In the genomic region with DNA sequence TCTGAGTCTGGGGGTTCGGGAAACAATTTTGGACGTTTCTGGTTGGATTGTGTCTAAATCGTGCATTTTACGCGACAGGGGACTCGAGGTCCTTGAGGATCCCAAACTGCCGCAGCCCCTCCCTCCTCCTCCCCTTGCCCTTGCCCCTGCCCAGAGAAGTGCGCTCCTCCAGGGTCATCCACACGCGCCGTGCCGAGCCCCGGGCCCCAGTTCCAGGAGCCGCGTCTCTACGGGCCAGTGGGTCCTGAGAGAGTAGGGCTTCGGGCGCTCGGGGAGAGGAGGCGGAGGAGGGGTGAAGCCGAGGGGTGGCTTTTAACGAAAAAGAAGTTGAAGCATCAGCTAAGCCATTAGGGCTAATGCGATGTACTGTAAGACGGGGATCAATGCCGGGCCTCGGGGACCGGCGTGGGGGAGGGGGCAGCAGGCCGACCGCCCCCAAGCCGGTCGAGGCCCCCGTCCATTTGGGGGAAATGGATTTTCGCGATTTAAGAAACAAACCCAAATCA, we compare ENCODE assay signal across 15 cellular contexts. TPM values are rescaled to one million over a fixed set of nuclear protein-coding genes. Genes with fewer than 3 reads are reported as not detected.
DNase-seq lines count a peak whose midpoint lies in the region; ATAC-seq and TF ChIP-seq lines count a peak whose summit lies in the region.
"Had no signal": no experiment of that assay in that cellular context is flagged by ENCODE, and none has a peak within 500 bp of the region (broad histone marks: within the 10 kb centered on the region; RNA-seq: fewer than 3 reads in every experiment).

No MANE protein-coding gene starts in this region.

- H3K4me1 ChIP-seq in GM23338 (ENCODE audit: insufficient read depth): peaks cover 24% of the 10 kb centered on the region; the same call in 1 of the 2 replicates
- H3K4me1 ChIP-seq in smooth muscle cell (ENCODE audit: low read depth): peaks cover 22% of the 10 kb centered on the region
- H3K4me1 ChIP-seq: right lobe of liver had no signal

- 2% methylated on average over 35 of the region's 35 CpGs for WGBS in smooth muscle cell (ENCODE audit: low lambda C conversion rate)

- ATAC-seq in GM23338 (no peak; the same call in 2 of the 3 replicates), T-helper 17 cell (no peak)
- ATAC-seq: right lobe of liver had no signal

- H3K79me2 ChIP-seq in GM23338 (replicated peaks; ENCODE audit: insufficient read depth): no peaks in the 10 kb centered on the region
- no peaks in the 10 kb centered on the region for H3K79me2 ChIP-seq in smooth muscle cell (ENCODE audit: low read depth)

- H3K27me3 ChIP-seq in GM23338 (ENCODE audit: insufficient read depth): peaks cover 99% of the 10 kb centered on the region
- peaks cover 94% of the 10 kb centered on the region for H3K27me3 ChIP-seq in smooth muscle cell (ENCODE audit: low read depth)

- H3K27me3 Mint-ChIP-seq in GM23338 (ENCODE audit: insufficient read depth, low read depth, poor library complexity) (peaks cover 96% of the 10 kb centered on the region), T-helper 17 cell (peaks cover 49% of the 10 kb centered on the region)

- H3K9me3 Mint-ChIP-seq in GM23338: peaks cover 3% of the 10 kb centered on the region; the same call in 1 of the 3 replicates
- H3K9me3 Mint-ChIP-seq: activated T-helper 1 cell treated with anti-CD3 and anti-CD28 coated beads, Interleukin-12 subunit alpha, Interleukin-12 subunit beta, Interleukin-2, Interleukin-4 antibody, amounts not matched to agents 30 ng/mL and 10 ng/mL and 1 ng/mL, durations not matched to agents 14 hours and 24 hours and 36 hours had no signal

- H3K27ac ChIP-seq in GM23338 (ENCODE audit: low read depth): no peak overlapping the region
- no peak overlapping the region for H3K27ac ChIP-seq in smooth muscle cell (ENCODE audit: low read depth)
- H3K27ac ChIP-seq: right lobe of liver had no signal

- H2AFZ ChIP-seq in GM23338: peak overlapping the region; percentile 80
- H2AFZ ChIP-seq in smooth muscle cell (ENCODE audit: low read depth): no peak overlapping the region

- TF ChIP-seq CTCF in GM23338 (conservative IDR thresholded peaks at IDR 0.05; ENCODE audit: low read depth in 2 of 2) (no peak), smooth muscle cell (IDR thresholded peaks at IDR 0.05; ENCODE audit: borderline replicate concordance, insufficient read depth, poor library complexity, severe bottlenecking) (no peak)

- H3K4me3 ChIP-seq in GM23338: peak overlapping the region; percentile 54
- H3K4me3 ChIP-seq in iPS-11a (ENCODE audit: low read depth, low read length): peak overlapping the region; percentile 17
- no peak overlapping the region for H3K4me3 ChIP-seq in smooth muscle cell
- H3K4me3 ChIP-seq: right lobe of liver had no signal

- H3K4me2 ChIP-seq in GM23338: peak overlapping the region; percentile 81
- peak overlapping the region; percentile 70 for H3K4me2 ChIP-seq in smooth muscle cell

- H3K4me1 Mint-ChIP-seq in GM23338 (peaks cover 33% of the 10 kb centered on the region), T-helper 17 cell (peaks cover 11% of the 10 kb centered on the region)

- H3K36me3 ChIP-seq in GM23338 (ENCODE audit: insufficient read depth) (no peaks in the 10 kb centered on the region), smooth muscle cell (ENCODE audit: low read depth) (no peaks in the 10 kb centered on the region)
- H3K36me3 ChIP-seq: right lobe of liver had no signal

- POLR2A ChIA-PET in HEK293T (lab: Yijun Ruan, JAX): no interaction called here

- H3K9me2 ChIP-seq in GM23338 (ENCODE audit: insufficient read depth): no peaks in the 10 kb centered on the region

- H3K9ac ChIP-seq in smooth muscle cell (ENCODE audit: low read depth): no peak overlapping the region

- CTCF ChIA-PET in HEK293T (lab: Yijun Ruan, JAX): no interaction called here

- H4K20me1 ChIP-seq in GM23338 (replicated peaks; ENCODE audit: insufficient read depth): peaks cover 16% of the 10 kb centered on the region
- H4K20me1 ChIP-seq in smooth muscle cell (ENCODE audit: low read depth): no peaks in the 10 kb centered on the region

- H3K27ac Mint-ChIP-seq in GM23338: no peak overlapping the region
- no peak overlapping the region for H3K27ac Mint-ChIP-seq in T-helper 17 cell
- H3K27ac Mint-ChIP-seq: activated T-helper 1 cell treated with anti-CD3 and anti-CD28 coated beads, Interleukin-12 subunit alpha, Interleukin-12 subunit beta, Interleukin-2, Interleukin-4 antibody, amounts not matched to agents 30 ng/mL and 10 ng/mL and 1 ng/mL, durations not matched to agents 14 hours and 24 hours and 36 hours had no signal

- peak overlapping the region; percentile 60 for H3K4me3 Mint-ChIP-seq in GM23338
- H3K4me3 Mint-ChIP-seq in T-helper 17 cell: peak overlapping the region; percentile 80
- H3K4me3 Mint-ChIP-seq: activated T-helper 1 cell treated with anti-CD3 and anti-CD28 coated beads, Interleukin-12 subunit alpha, Interleukin-12 subunit beta, Interleukin-2, Interleukin-4 antibody, amounts not matched to agents 30 ng/mL and 10 ng/mL and 1 ng/mL, durations not matched to agents 14 hours and 24 hours and 36 hours had no signal

- H3K9me3 ChIP-seq in T-helper 17 cell (ENCODE audit: control insufficient read depth, low read length, poor library complexity, severe bottlenecking): no peaks in the 10 kb centered on the region
- no peaks in the 10 kb centered on the region for H3K9me3 ChIP-seq in smooth muscle cell (replicated peaks; ENCODE audit: low read depth)
- H3K9me3 ChIP-seq: right lobe of liver had no signal

- H3F3A ChIP-seq in GM23338 (replicated peaks; ENCODE audit: low read depth): no peaks in the 10 kb centered on the region; the same call in 1 of the 2 replicates
- no peaks in the 10 kb centered on the region for H3F3A ChIP-seq in smooth muscle cell (ENCODE audit: low read depth)

- DNase-seq in GM23338 (ENCODE audit: low spot score) (peak; percentile 56), T-helper 17 cell (no peak), smooth muscle cell (lab: John Stamatoyannopoulos, UW; ENCODE audit: unreplicated experiment) (no peak), superior temporal gyrus (ENCODE audit: extremely low spot score) (no peak), HEK293T (ENCODE audit: extremely low spot score) (no peak), glomerular visceral epithelial cell (ENCODE audit: extremely low spot score) (no peak)
- DNase-seq: activated CD4-positive, alpha-beta T cell treated with anti-CD3 and anti-CD28 coated beads, Interleukin-2, amount 50 U/mL, for 4 hours; C1 segment of cervical spinal cord; foreskin fibroblast; NCI-H526; right lobe of liver; stimulated activated CD4-positive, alpha-beta T cell treated with anti-CD3 and anti-CD28 coated beads, Interleukin-1b, Interleukin-23, amount 100 ng/mL, for 48 hours; T1000 had no signal

- H3K36me3 Mint-ChIP-seq in GM23338 (ENCODE audit: low read depth) (no peaks in the 10 kb centered on the region; the same call in 2 of the 3 replicates), T-helper 17 cell (ENCODE audit: low read depth) (peaks cover 4% of the 10 kb centered on the region)

TF ChIP-seq in GM23338, 12 proteins besides CTCF, POLR2A, EP300 and RAD21:
- TF ChIP-seq EZH2 (IDR thresholded peaks at IDR 0.05; ENCODE audit: low read depth, unreplicated experiment): peak; percentile 54
- no peak for TF ChIP-seq JUNB (IDR thresholded peaks at IDR 0.05; ENCODE audit: unreplicated experiment)
TF ChIP-seq in GM23338: peak in this region for 1.

TF ChIP-seq in HEK293T, 16 proteins besides CTCF, POLR2A, EP300 and RAD21:
- TF ChIP-seq CTBP1 (IDR thresholded peaks at IDR 0.05; ENCODE audit: borderline replicate concordance): no peak
- no peak for TF ChIP-seq LEF1 (IDR thresholded peaks at IDR 0.05; ENCODE audit: borderline replicate concordance)
- TF ChIP-seq ZNF384 (IDR thresholded peaks at IDR 0.05): no peak
- TF ChIP-seq NFRKB (IDR thresholded peaks at IDR 0.05): no peak
- TF ChIP-seq FOXK2 (IDR thresholded peaks at IDR 0.05): no peak
- no peak for TF ChIP-seq HDGF (IDR thresholded peaks at IDR 0.05; ENCODE audit: borderline replicate concordance)
- no peak for TF ChIP-seq FOXA1 (IDR thresholded peaks at IDR 0.05)
- no peak for TF ChIP-seq TARDBP (IDR thresholded peaks at IDR 0.05)
- no peak for TF ChIP-seq FOXM1 (IDR thresholded peaks at IDR 0.05; ENCODE audit: borderline replicate concordance)
- no peak for TF ChIP-seq L3MBTL2 (conservative IDR thresholded peaks at IDR 0.05)
- TF ChIP-seq SUZ12 (IDR thresholded peaks at IDR 0.05): no peak
- TF ChIP-seq BHLHE40 (IDR thresholded peaks at IDR 0.05; ENCODE audit: borderline replicate concordance): no peak
- TF ChIP-seq, protein P1, sequence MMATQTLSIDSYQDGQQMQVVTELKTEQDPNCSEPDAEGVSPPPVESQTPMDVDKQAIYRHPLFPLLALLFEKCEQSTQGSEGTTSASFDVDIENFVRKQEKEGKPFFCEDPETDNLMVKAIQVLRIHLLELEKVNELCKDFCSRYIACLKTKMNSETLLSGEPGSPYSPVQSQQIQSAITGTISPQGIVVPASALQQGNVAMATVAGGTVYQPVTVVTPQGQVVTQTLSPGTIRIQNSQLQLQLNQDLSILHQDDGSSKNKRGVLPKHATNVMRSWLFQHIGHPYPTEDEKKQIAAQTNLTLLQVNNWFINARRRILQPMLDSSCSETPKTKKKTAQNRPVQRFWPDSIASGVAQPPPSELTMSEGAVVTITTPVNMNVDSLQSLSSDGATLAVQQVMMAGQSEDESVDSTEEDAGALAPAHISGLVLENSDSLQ (IDR thresholded peaks at IDR 0.05): no peak

RNA-seq across cellular contexts. Expression of a gene that starts 13.9 kb away (rescaled TPM):
- 0.69 TPM in 1 of 2 replicates, not detected in the other for total RNA-seq in GM23338 (2014; rRNA removed; shearing (Covaris generic))
- polyA plus RNA-seq in GM23338 (2016; fragmentation: Nextera tagmentation; extraction: Ambion mirVana) (0.23 TPM in 1 of 2 replicates, not detected in the other), smooth muscle cell (not detected in 2 replicates)
- total RNA-seq in T-helper 17 cell (not detected), smooth muscle cell (0.09 TPM in 1 of 2 replicates, not detected in the other)
- total RNA-seq: activated T-helper 1 cell treated with anti-CD3 and anti-CD28 coated beads, Interleukin-12 subunit alpha, Interleukin-12 subunit beta, Interleukin-2, Interleukin-4 antibody, amounts not matched to agents 30 ng/mL and 10 ng/mL and 1 ng/mL, durations not matched to agents 14 hours and 24 hours and 36 hours; right lobe of liver had no signal
